27 cellular contexts compared by ENCODE assay signal in the genomic region with DNA sequence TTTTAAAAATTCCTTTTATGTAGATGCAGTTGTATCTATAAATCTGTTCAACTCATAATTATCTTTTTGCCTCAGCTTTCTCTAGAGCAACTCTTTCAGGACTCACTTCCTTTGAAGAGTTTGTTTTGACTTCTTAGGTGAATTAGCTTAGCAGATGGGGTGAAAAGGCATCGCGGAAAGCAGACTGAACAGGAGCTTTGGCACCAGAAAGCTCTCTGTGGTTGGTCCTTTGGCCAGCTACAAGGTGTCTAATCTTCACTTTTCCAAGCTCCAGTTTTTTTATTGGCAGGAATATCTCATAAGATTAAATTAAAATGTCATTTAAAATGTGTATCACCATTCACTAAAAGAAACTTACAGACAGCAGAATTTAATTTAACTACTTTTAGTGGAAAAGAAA.
"Had no signal": no experiment of that assay in that cellular context is flagged by ENCODE, and none has a peak within 500 bp of the region (broad histone marks: within the 10 kb centered on the region; RNA-seq: fewer than 3 reads in every experiment).

No MANE protein-coding gene starts in this region.

- H3K9me3 ChIP-seq: adrenal gland, body of pancreas, SJSA1 had no signal

- H3K36me3 ChIP-seq: adrenal gland, SJSA1 had no signal

- H3K4me1 ChIP-seq: adrenal gland, body of pancreas, SJSA1 had no signal

- H3K27ac ChIP-seq: adrenal gland, body of pancreas, SJSA1, VCaP had no signal

- ATAC-seq: activated T-cell treated with anti-CD3 and anti-CD28 coated beads, Interleukin-2, amount 50 U/mL, for 72 hours; body of pancreas; K562; PC-3 had no signal

- H3K4me3 ChIP-seq: adrenal gland, body of pancreas, K562, SJSA1 had no signal

- H3K27me3 ChIP-seq: adrenal gland, body of pancreas, SJSA1 had no signal

- DNase-seq: activated CD4-positive, alpha-beta memory T cell treated with anti-CD3 and anti-CD28 coated beads for 36 hours; activated CD4-positive, alpha-beta T cell treated with anti-CD3 and anti-CD28 coated beads, Interleukin-2, amount 10 ng/mL, durations not matched to agents 7 days and 5 days; activated CD4-positive, CD25-positive, alpha-beta regulatory T cell; activated CD8-positive, alpha-beta memory T cell treated with anti-CD3 and anti-CD28 coated beads for 24 hours; activated naive CD4-positive, alpha-beta T cell treated with anti-CD3 and anti-CD28 coated beads, Interleukin-2, amount 50 U/mL, for 16 hours; activated naive CD8-positive, alpha-beta T cell treated with anti-CD3 and anti-CD28 coated beads, Interleukin-2, amount 10 ng/mL, durations not matched to agents 7 days and 5 days; activated T-cell treated with anti-CD3 and anti-CD28 coated beads for 4 hours; activated T-cell treated with anti-CD3 and anti-CD28 coated beads, Interleukin-2, amount 50 U/mL, for 72 hours; adrenal gland; anterior cingulate cortex; body of pancreas; central memory CD4-positive, alpha-beta T cell; Karpas-422; MM.1S; NCI-H1105; NCI-H1436; NCI-H187; NCI-H2081; NCI-H2227 treated with DMSO at 0.1 percent for 48 hours; NCI-H526; PC-3; SHP77; T-helper 2 cell; T1000 had no signal
